In genomic region chr6:163986313-163986712, GRCh38 we compare ENCODE assay signal across 17 cellular contexts.
DNase-seq lines count a peak whose midpoint lies in the region; ATAC-seq and TF ChIP-seq lines count a peak whose summit lies in the region.
"Had no signal": no experiment of that assay in that cellular context is flagged by ENCODE, and none has a peak within 500 bp of the region (broad histone marks: within the 10 kb centered on the region; RNA-seq: fewer than 3 reads in every experiment).

No MANE protein-coding gene starts in this region.

- no peak overlapping the region for H3K4me2 ChIP-seq in IMR-90 (ENCODE audit: low read depth, low read length)

- TF ChIP-seq POLR2A in IMR-90 (IDR thresholded peaks at IDR 0.05; ENCODE audit: low read depth, low read length) (no peak), body of pancreas (IDR thresholded peaks at IDR 0.05) (no peak)

- H3K4me3 ChIP-seq in IMR-90 (ENCODE audit: insufficient read depth, low read depth, low read length), result no peak overlapping the region
- H3K4me3 ChIP-seq in body of pancreas, result no peak overlapping the region
- H3K4me3 ChIP-seq: right lobe of liver had no signal

- dilution Hi-C loops in IMR-90 (cut with HindIII; ENCODE audit: low sequenced_read_pairs, unreplicated experiment), result no loop called here

- H3K23ac ChIP-seq in IMR-90 (ENCODE audit: low read depth, low read length), result no peak overlapping the region

- no peak overlapping the region for H3K27ac ChIP-seq in IMR-90 (ENCODE audit: insufficient read depth, low read length)
- H3K27ac ChIP-seq in body of pancreas, result peak overlapping the region in 2 of 4 donors; percentile 12 to 54
- H3K27ac ChIP-seq: epithelial cell of prostate, right lobe of liver had no signal

- H3K4ac ChIP-seq in IMR-90 (ENCODE audit: low read depth, low read length), result no peak overlapping the region

- no peak overlapping the region for H3K18ac ChIP-seq in IMR-90 (ENCODE audit: low read depth, low read length)

- BruUV-seq in IMR-90 (replicated peaks; lab: Mats Ljungman, UMichigan), result no TSS peak

- POLR2A ChIA-PET in IMR-90 (lab: Charles Lee; ENCODE audit: unreplicated experiment), result no interaction called here

- no peaks in the 10 kb centered on the region for H3K9me1 ChIP-seq in IMR-90 (ENCODE audit: insufficient read depth, low read length)

- H3K4me1 ChIP-seq in IMR-90 (ENCODE audit: control insufficient read depth, insufficient read depth, low read length) (peaks cover 5% of the 10 kb centered on the region; the same call in 1 of the 2 replicates), body of pancreas (peaks cover 5% of the 10 kb centered on the region)
- H3K4me1 ChIP-seq: right lobe of liver had no signal

- no peak overlapping the region for H3K9ac ChIP-seq in IMR-90 (ENCODE audit: low read depth, low read length)

- H2BK20ac ChIP-seq in IMR-90 (ENCODE audit: low read depth, low read length), result no peak overlapping the region

- no peak overlapping the region for H2AK5ac ChIP-seq in IMR-90 (ENCODE audit: low read depth, low read length)

- no peak overlapping the region for H4K5ac ChIP-seq in IMR-90 (ENCODE audit: low read depth, low read length)

- no peak overlapping the region for H2AFZ ChIP-seq in IMR-90 (replicated peaks; ENCODE audit: low read length, poor library complexity)

- no peak for TF ChIP-seq RAD21 in IMR-90 (IDR thresholded peaks at IDR 0.05; ENCODE audit: low read length)

- H4K91ac ChIP-seq in IMR-90 (ENCODE audit: insufficient read depth, low read depth, low read length), result no peak overlapping the region

- H3K9me3 ChIP-seq in IMR-90 (ENCODE audit: control insufficient read depth, insufficient read depth, low read length) (no peaks in the 10 kb centered on the region), body of pancreas (no peaks in the 10 kb centered on the region)
- H3K9me3 ChIP-seq: right lobe of liver had no signal

- CTCF ChIA-PET in IMR-90 (lab: Yijun Ruan, JAX), result no interaction called here

- no peak overlapping the region for H3K56ac ChIP-seq in IMR-90 (ENCODE audit: extremely low read depth, insufficient read depth, low read length)

- no peak overlapping the region; the same call in 1 of the 2 replicates for H2BK120ac ChIP-seq in IMR-90 (ENCODE audit: low read depth, low read length)

- H2BK15ac ChIP-seq in IMR-90 (ENCODE audit: low read depth, low read length), result no peak overlapping the region

- DNase-seq in IMR-90 (peak; percentile 30), body of pancreas (peak in 2 of 4 donors; percentile 19 to 24), left ventricle myocardium superior (no peak), sciatic nerve (ENCODE audit: low spot score) (no peak), COR-L47 (lab: John Stamatoyannopoulos, UW) (no peak), NCI-H526 (lab: John Stamatoyannopoulos, UW) (no peak), NCI-H774 (lab: John Stamatoyannopoulos, UW) (no peak), NCI-H446 treated with DMSO at 0.1 percent for 48 hours (lab: John Stamatoyannopoulos, UW) (no peak)
- DNase-seq: activated CD4-positive, alpha-beta T cell treated with anti-CD3 and anti-CD28 coated beads for 48 hours; activated CD8-positive, alpha-beta memory T cell treated with anti-CD3 and anti-CD28 coated beads, Interleukin-2, amount 50 U/mL, for 4 hours; activated effector memory CD4-positive, alpha-beta T cell treated with anti-CD3 and anti-CD28 coated beads, Interleukin-2, amount 50 U/mL, for 16 hours; glutamatergic neuron; NCI-H187 treated with DMSO at 0.1 percent for 48 hours; NCI-H524 treated with DMSO at 0.1 percent for 48 hours; nucleus accumbens had no signal

- in situ Hi-C loops in IMR-90 (cut with MboI; ENCODE audit: low sequenced_read_pairs), result no loop called here

- intact Hi-C loops in IMR-90 (cut with micrococcal nuclease), result no loop called here
- intact Hi-C loops in body of pancreas (cut with DNase I), result no loop called here
- intact Hi-C loops in left ventricle myocardium superior (cut with micrococcal nuclease), result no loop called here
- intact Hi-C loops in sciatic nerve (cut with DNase I), result no loop called here

- no peaks in the 10 kb centered on the region for H3K27me3 ChIP-seq in IMR-90 (ENCODE audit: control insufficient read depth, insufficient read depth, low read length)
- H3K27me3 ChIP-seq in body of pancreas, result no peaks in the 10 kb centered on the region
- H3K27me3 ChIP-seq: right lobe of liver had no signal

- no peak overlapping the region for H4K8ac ChIP-seq in IMR-90 (ENCODE audit: low read depth in 2 of 2, low read length in 2 of 2)

- no peaks in the 10 kb centered on the region for H4K20me1 ChIP-seq in IMR-90 (ENCODE audit: insufficient read depth, low read length)

- H2AK9ac ChIP-seq in IMR-90 (replicated peaks; ENCODE audit: low read depth, low read length, poor library complexity), result no peak overlapping the region

- no peak overlapping the region for H3K14ac ChIP-seq in IMR-90 (replicated peaks; ENCODE audit: low read depth, low read length)

- TF ChIP-seq CTCF in IMR-90 (conservative IDR thresholded peaks at IDR 0.05; ENCODE audit: low read depth, low read length), result no peak
- no peak for TF ChIP-seq CTCF in body of pancreas (IDR thresholded peaks at IDR 0.05)

- 20% methylated on average over 1 of the region's 5 CpGs; no CpG with 5 or more reads in 1 of the 2 experiments for WGBS in IMR-90 (ENCODE audit: extremely low coverage in 2 of 2, insufficient read length in 1 of 2), 2 experiments
- 43 to 53% methylated on average over 5 of the region's 5 CpGs for WGBS in body of pancreas, 2 donors

- H3K79me1 ChIP-seq in IMR-90 (ENCODE audit: low read depth in 1 of 2, low read length in 2 of 2), result no peaks in the 10 kb centered on the region

- ATAC-seq in IMR-90 (ENCODE audit: low read depth) (peak; percentile 65), body of pancreas (peak; percentile 66), left ventricle myocardium superior (peak; percentile 87), sciatic nerve (peak; percentile 22)

- peak overlapping the region; percentile 18 for H2BK5ac ChIP-seq in IMR-90 (ENCODE audit: low read depth, low read length, poor library complexity, severe bottlenecking)

- H3K36me3 ChIP-seq in IMR-90 (ENCODE audit: control insufficient read depth, insufficient read depth, low read length) (no peaks in the 10 kb centered on the region), body of pancreas (replicated peaks in 1 of 2; ENCODE audit: insufficient read depth in 1 of 2, low read depth in 2 of 2) (no peaks in the 10 kb centered on the region)
- H3K36me3 ChIP-seq: right lobe of liver had no signal

TF ChIP-seq in IMR-90, 13 proteins besides CTCF, POLR2A, EP300 and RAD21:
- TF ChIP-seq MXI1 (IDR thresholded peaks at IDR 0.05; ENCODE audit: borderline replicate concordance, low read depth, low read length) (no peak), NFE2L2 (IDR thresholded peaks at IDR 0.05; ENCODE audit: low read depth, low read length) (no peak), CEBPB (IDR thresholded peaks at IDR 0.05; ENCODE audit: low read depth, low read length) (no peak), MAFK (IDR thresholded peaks at IDR 0.05; ENCODE audit: low read depth, low read length) (no peak), RFX5 (IDR thresholded peaks at IDR 0.05; ENCODE audit: low read depth, low read length) (no peak), USF2 (IDR thresholded peaks at IDR 0.05; ENCODE audit: low read depth, low read length) (no peak), FOS (IDR thresholded peaks at IDR 0.05; ENCODE audit: low read depth, low read length) (no peak), CHD1 (IDR thresholded peaks at IDR 0.05; ENCODE audit: low read depth, low read length) (no peak), ELK1 (IDR thresholded peaks at IDR 0.05; ENCODE audit: borderline replicate concordance, low read depth, low read length) (no peak), SMC3 (IDR thresholded peaks at IDR 0.05; ENCODE audit: low read depth, low read length) (no peak), BHLHE40 (IDR thresholded peaks at IDR 0.05; ENCODE audit: low read depth, low read length) (no peak), MAZ (IDR thresholded peaks at IDR 0.05; ENCODE audit: borderline replicate concordance, low read depth, low read length) (no peak), RCOR1 (IDR thresholded peaks at IDR 0.05; ENCODE audit: insufficient replicate concordance, low read length) (no peak)

Comparison
In these comparisons a context has a peak if more than half of its experiments do, and no peak if none do; other contexts are left out.
1. ATAC-seq: peak in every context shown above with its lines; median percentile 87 in left ventricle myocardium superior; 66 in body of pancreas; 65 in IMR-90; 22 in sciatic nerve.